Comparison of ENCODE assay signal across 1 cellular context in genomic region chr18:27808678-27809077, GRCh38.
TF ChIP-seq lines count a peak whose summit lies in the region.

No MANE protein-coding gene starts in this region.

TF ChIP-seq in SK-N-SH treated with all-trans-retinoic acid at 6 μM for 48 hours, 23 proteins besides CTCF, POLR2A, EP300 and RAD21 (continued from another document):
- TF ChIP-seq CREB5 (CRISPR knock-in tag; IDR thresholded peaks at IDR 0.05; ENCODE audit: low read depth) (no peak), ESRRG (CRISPR knock-in tag; IDR thresholded peaks at IDR 0.05) (no peak)
